In genomic region chr4:6986781-6987565, GRCh38 we compare ENCODE assay signal across 8 cellular contexts. TPM values are rescaled to one million over a fixed set of nuclear protein-coding genes. Genes with fewer than 3 reads are reported as not detected.
DNase-seq lines count a peak whose midpoint lies in the region; ATAC-seq and TF ChIP-seq lines count a peak whose summit lies in the region.

No MANE protein-coding gene starts in this region.

- peak in 1 of 2 donors; percentile 29 for TF ChIP-seq POLR2A in lower leg skin (IDR thresholded peaks at IDR 0.05)

- H3K4me3 ChIP-seq in lower leg skin (ENCODE audit: low read depth, poor library complexity, severe bottlenecking): peak overlapping the region; percentile 67

- ATAC-seq in GM19351 (IDR thresholded peaks at IDR 0.05; ENCODE audit: unreplicated experiment) (peak; percentile 80), HG03520 (IDR thresholded peaks at IDR 0.05; ENCODE audit: unreplicated experiment) (peak; percentile 71)

- peak; percentile 97 for DNase-seq in CD1c-positive myeloid dendritic cell (ENCODE audit: extremely low spot score)
- DNase-seq in NCI-H748 (lab: John Stamatoyannopoulos, UW; ENCODE audit: unreplicated experiment): peak; percentile 91
- DNase-seq in activated CD4-positive, alpha-beta T cell treated with anti-CD3 and anti-CD28 coated beads, Interleukin-2, amount 50 U/mL, for 4 hours: peak; percentile 90 to 92
- peak; percentile 95 for DNase-seq in dermis blood vessel endothelial cell
- peak; percentile 92 to 98 for DNase-seq in lower leg skin (ENCODE audit: low spot score in 2 of 2)
- peak; percentile 92 for DNase-seq in stimulated activated CD4-positive, alpha-beta T cell treated with anti-CD3 and anti-CD28 coated beads, Interleukin-4, amount 100 ng/mL, for 24 hours

- intact Hi-C loops in lower leg skin (cut with DNase I; ENCODE audit: low total_unique reads): no loop called here

- TF ChIP-seq CTCF in lower leg skin (IDR thresholded peaks at IDR 0.05): peak in 1 of 3 donors; percentile 13

- 0 to 1% methylated on average over 36 to 70 of the region's 78 CpGs for WGBS in lower leg skin, 2 donors

RNA-seq across cellular contexts. Expression of gene TADA2B, which starts 56.2 kb away (rescaled TPM):
- total RNA-seq in dermis blood vessel endothelial cell (10.4 and 13.3 TPM in 2 replicates), lower leg skin (10 to 100 TPM; 26.2 to 30.0 (median 27.2) TPM)

Comparison
In these comparisons a context has a peak if more than half of its experiments do, and no peak if none do; other contexts are left out.
1. Peak in every context shown above with its lines: DNase-seq, ATAC-seq and H3K4me3 ChIP-seq.